Comparison of ENCODE assay signal across 8 cellular contexts in genomic region chr20:59933296-59933848, GRCh38. TPM values are rescaled to one million over a fixed set of nuclear protein-coding genes. Genes with fewer than 3 reads are reported as not detected.
DNase-seq lines count a peak whose midpoint lies in the region; ATAC-seq and TF ChIP-seq lines count a peak whose summit lies in the region.

Gene SYCP2 (minus strand): TSS chr20:59933637. CDS start chr20:59922413, 11,224 bp downstream.

- H3K36me3 ChIP-seq in esophagus (ENCODE audit: control insufficient read depth in 2 of 2, insufficient read depth in 2 of 2, low read length in 1 of 2), result no peaks in the 10 kb centered on the region
- H3K36me3 ChIP-seq in subcutaneous abdominal adipose tissue (ENCODE audit: control insufficient read depth in 5 of 5, insufficient read depth in 5 of 5, low read length in 5 of 5), result no peaks in the 10 kb centered on the region

- H3K27ac Mint-ChIP-seq in naive thymus-derived CD8-positive, alpha-beta T cell, result peak within 1 kb of the TSS in 8 of 10 donors; percentile 47 to 92 (median 74)

- H3K27me3 ChIP-seq in HL-60 (ENCODE audit: insufficient read depth, poor library complexity, severe bottlenecking) (no peaks in the 10 kb centered on the region), esophagus (ENCODE audit: control insufficient read depth in 1 of 2, insufficient read depth in 2 of 2, low read length in 2 of 2) (no peaks in the 10 kb centered on the region), subcutaneous abdominal adipose tissue (ENCODE audit: control insufficient read depth in 5 of 5, insufficient read depth in 4 of 5, low read length in 5 of 5) (no peaks in the 10 kb centered on the region)

- H3K9me3 Mint-ChIP-seq in naive thymus-derived CD8-positive, alpha-beta T cell, result no peaks in the 10 kb centered on the region

- H3K9me3 ChIP-seq in esophagus (ENCODE audit: control insufficient read depth in 2 of 2, insufficient read depth in 1 of 2, low read depth in 1 of 2, low read length in 1 of 2) (no peaks in the 10 kb centered on the region), subcutaneous abdominal adipose tissue (ENCODE audit: control insufficient read depth in 5 of 5, low read length in 5 of 5) (no peaks in the 10 kb centered on the region)

- peaks cover 0 to 2% (median 0%) of the 10 kb centered on the region in 5 donors for H3K27me3 Mint-ChIP-seq in naive thymus-derived CD8-positive, alpha-beta T cell

- peak within 1 kb of the TSS; percentile 49 for H3K4me3 ChIP-seq in HL-60 (replicated peaks; ENCODE audit: insufficient read depth, low read length)
- H3K4me3 ChIP-seq in esophagus (ENCODE audit: low read depth in 1 of 2, low read length in 2 of 2), result peak within 1 kb of the TSS; percentile 50 to 80
- H3K4me3 ChIP-seq in subcutaneous abdominal adipose tissue (ENCODE audit: low read depth in 1 of 5, low read length in 5 of 5), result peak within 1 kb of the TSS; percentile 55 to 85 (median 71)

- 25 to 30% methylated on average over 47 to 65 of the region's 65 CpGs for WGBS in esophagus, 2 donors

- H3K9ac ChIP-seq in subcutaneous abdominal adipose tissue (ENCODE audit: low read length in 5 of 5), result peak within 1 kb of the TSS in 3 of 5 donors; percentile 48 to 57 (median 55)

- H3K4me1 ChIP-seq in esophagus (ENCODE audit: control insufficient read depth in 2 of 2, insufficient read depth in 2 of 2, low read length in 1 of 2) (peaks cover 0 to 4% of the 10 kb centered on the region in 2 donors), subcutaneous abdominal adipose tissue (ENCODE audit: control insufficient read depth in 5 of 5, insufficient read depth in 5 of 5, low read length in 5 of 5) (peaks cover 4 to 40% (median 26%) of the 10 kb centered on the region in 5 donors)

- no peak for TF ChIP-seq CTCF in HL-60 (IDR thresholded peaks at IDR 0.05; ENCODE audit: insufficient read depth, low read length)

- peaks cover 0 to 2% (median 0%) of the 10 kb centered on the region in 3 donors for H3K36me3 Mint-ChIP-seq in naive thymus-derived CD8-positive, alpha-beta T cell

- peaks cover 4 to 37% (median 24%) of the 10 kb centered on the region in 4 donors for H3K4me1 Mint-ChIP-seq in naive thymus-derived CD8-positive, alpha-beta T cell

- peak; percentile 86 to 88 for ATAC-seq in naive thymus-derived CD8-positive, alpha-beta T cell
- ATAC-seq in GM21360 (IDR thresholded peaks at IDR 0.05; ENCODE audit: unreplicated experiment), result no peak

- POLR2A ChIA-PET in naive thymus-derived CD8-positive, alpha-beta T cell (lab: Charles Lee), result no interaction called here

- H3K27ac ChIP-seq in HL-60 (replicated peaks), result no peak within 1 kb of the TSS
- H3K27ac ChIP-seq in esophagus (ENCODE audit: low read depth in 2 of 2, low read length in 1 of 2), result peak within 1 kb of the TSS; percentile 54 to 73
- H3K27ac ChIP-seq in subcutaneous abdominal adipose tissue (ENCODE audit: low read depth, low read length), result peak within 1 kb of the TSS; percentile 9

- DNase-seq in DMS53 treated with DMSO at 0.1 percent for 48 hours (lab: John Stamatoyannopoulos, UW; ENCODE audit: unreplicated experiment), result peak; percentile 14
- DNase-seq in HL-60 (ENCODE audit: low read depth in 1 of 2, low spot score in 1 of 2), result no peak
- peak; percentile 81 for DNase-seq in activated CD8-positive, alpha-beta memory T cell treated with anti-CD3 and anti-CD28 coated beads, Interleukin-2, amount 50 U/mL, for 48 hours
- peak in 9 of 10 donors; percentile 58 to 86 (median 67) for DNase-seq in naive thymus-derived CD8-positive, alpha-beta T cell
- DNase-seq in Ammon's horn (ENCODE audit: low spot score), result no peak

- H3K4me3 Mint-ChIP-seq in naive thymus-derived CD8-positive, alpha-beta T cell, result peak within 1 kb of the TSS; percentile 71 to 89 (median 80)

RNA-seq across cellular contexts. Expression of gene SYCP2, which starts in this region (rescaled TPM):
- polyA plus RNA-seq in esophagus, result 1 to 10 TPM in 1 of 2 donors, under 1 TPM in 1; 0.56 to 1.1 TPM
- total RNA-seq in naive thymus-derived CD8-positive, alpha-beta T cell, result 1 to 10 TPM; 6.1 to 8.3 TPM
- 1 to 10 TPM; 1.2 to 1.9 (median 1.6) TPM for polyA plus RNA-seq in naive thymus-derived CD8-positive, alpha-beta T cell

Comparison
In these comparisons a context has a peak if more than half of its experiments do, and no peak if none do; other contexts are left out.
1. DNase-seq: peak in DMS53 treated with DMSO at 0.1 percent for 48 hours (single experiment), activated CD8-positive, alpha-beta memory T cell treated with anti-CD3 and anti-CD28 coated beads, Interleukin-2, amount 50 U/mL, for 48 hours (single experiment) and naive thymus-derived CD8-positive, alpha-beta T cell (9 of 10); none in HL-60 (0 of 2) and Ammon's horn (single experiment).
2. Peak in every context shown above with its lines, with median percentiles within 50 percentile points of each other: H3K4me3 ChIP-seq.